19 cellular contexts compared by ENCODE assay signal in the genomic region with DNA sequence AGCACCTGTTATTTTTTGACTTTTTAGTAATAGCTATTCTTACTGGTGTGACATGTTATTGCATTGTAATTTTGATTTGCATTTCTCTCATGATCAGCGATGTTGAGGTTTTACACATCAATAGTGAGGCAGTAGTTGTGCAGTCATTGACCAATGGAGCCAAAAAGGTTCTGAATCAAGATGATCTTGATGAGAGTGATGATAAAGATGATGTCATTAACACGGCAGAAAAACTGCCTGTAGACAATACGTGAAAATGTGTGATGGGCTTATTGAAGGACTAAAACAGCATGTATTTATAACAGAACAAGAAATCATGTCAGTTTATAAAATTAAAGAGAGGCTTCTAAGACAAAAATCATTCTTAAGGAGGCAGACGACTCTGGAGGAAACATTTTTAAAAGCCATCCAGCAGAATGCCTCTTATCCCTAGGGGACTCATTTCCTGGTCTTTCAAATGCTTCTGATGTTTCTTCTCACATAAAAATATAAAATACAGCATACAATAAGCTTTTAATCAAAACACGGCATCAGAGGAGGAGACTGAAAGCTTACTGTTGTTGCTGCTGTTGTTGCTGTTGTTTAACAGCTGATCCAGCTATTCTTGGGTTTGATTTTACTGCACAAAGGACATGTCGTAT.
"Had no signal": no experiment of that assay in that cellular context is flagged by ENCODE, and none has a peak within 500 bp of the region (broad histone marks: within the 10 kb centered on the region; RNA-seq: fewer than 3 reads in every experiment).

No MANE protein-coding gene starts in this region.

- H3K27me3 Mint-ChIP-seq: naive thymus-derived CD8-positive, alpha-beta T cell had no signal

- H3K4me3 Mint-ChIP-seq: immature natural killer cell; naive thymus-derived CD8-positive, alpha-beta T cell had no signal

- ATAC-seq: esophagus mucosa; gastroesophageal sphincter; naive thymus-derived CD8-positive, alpha-beta T cell had no signal

- H3K9me3 Mint-ChIP-seq: immature natural killer cell had no signal

- H3K9me3 ChIP-seq: gastroesophageal sphincter, neutrophil, stomach, thoracic aorta, transverse colon had no signal

- H3K36me3 ChIP-seq: gastroesophageal sphincter, neutrophil, right atrium auricular region, stomach, thoracic aorta, transverse colon had no signal

- H3K27ac ChIP-seq: coronary artery, gastroesophageal sphincter, neutrophil, right atrium auricular region, stomach, thoracic aorta, transverse colon had no signal

- FAIRE-seq: keratinocyte, small intestine had no signal

- H3K27ac Mint-ChIP-seq: immature natural killer cell had no signal

- DNase-seq: effector CD8-positive, alpha-beta T cell; glutamatergic neuron; immature natural killer cell; mammary epithelial cell; naive thymus-derived CD8-positive, alpha-beta T cell; posterior cingulate gyrus; small intestine; stimulated activated CD4-positive, alpha-beta T cell treated with anti-CD3 and anti-CD28 coated beads, Interleukin-12 subunit alpha, Interleukin-12 subunit beta, amount 100 ng/mL, for 4 hours; stimulated activated naive CD4-positive, alpha-beta T cell; stomach; substantia nigra; transverse colon had no signal

- H3K4me1 ChIP-seq: gastroesophageal sphincter, right atrium auricular region, stomach, transverse colon had no signal

- H3K27me3 ChIP-seq: gastroesophageal sphincter, neutrophil, right atrium auricular region, stomach, transverse colon had no signal

- H3K4me3 ChIP-seq: coronary artery, gastroesophageal sphincter, right atrium auricular region, stomach, thoracic aorta, transverse colon had no signal
